Comparison of ENCODE assay signal across 35 cellular contexts in genomic region chr1:159712080-159712479, GRCh38. TPM values are rescaled to one million over a fixed set of nuclear protein-coding genes. Genes with fewer than 3 reads are reported as not detected.
"Had no signal": no experiment of that assay in that cellular context is flagged by ENCODE, and none has a peak within 500 bp of the region (broad histone marks: within the 10 kb centered on the region; RNA-seq: fewer than 3 reads in every experiment).

No MANE protein-coding gene starts in this region.

- ATAC-seq: activated T-cell treated with anti-CD3 and anti-CD28 coated beads, Interleukin-2, amount 50 U/mL, for 4 hours; activated T-helper 17 cell treated with anti-CD3 and anti-CD28 coated beads, Interleukin-2, amount 50 U/mL, for 72 hours; effector memory CD8-positive, alpha-beta T cell; foreskin keratinocyte; gastrocnemius medialis; T-helper 17 cell; WTC11 had no signal

- H3K27ac ChIP-seq: esophagus muscularis mucosa, foreskin keratinocyte, gastrocnemius medialis, VCaP had no signal

- H3K36me3 ChIP-seq: esophagus muscularis mucosa, gastrocnemius medialis had no signal

- FAIRE-seq: astrocyte, colon had no signal

- DNase-seq: activated CD4-positive, alpha-beta memory T cell treated with anti-CD3 and anti-CD28 coated beads, Interleukin-2, amount 10 ng/mL, durations not matched to agents 7 days and 5 days; activated CD4-positive, alpha-beta T cell treated with anti-CD3 and anti-CD28 coated beads for 1 hour; activated CD4-positive, alpha-beta T cell treated with anti-CD3 and anti-CD28 coated beads for 4 hours; activated CD4-positive, alpha-beta T cell treated with anti-CD3 and anti-CD28 coated beads, Interleukin-2, amount 10 ng/mL, durations not matched to agents 7 days and 5 days; activated CD4-positive, alpha-beta T cell treated with anti-CD3 and anti-CD28 coated beads, Interleukin-2, amount 50 U/mL, for 4 hours; activated CD8-positive, alpha-beta memory T cell treated with anti-CD3 and anti-CD28 coated beads, Interleukin-2, amount 50 U/mL, for 48 hours; activated effector memory CD4-positive, alpha-beta T cell treated with Interleukin-2 at 50 U/mL for 16 hours; activated gamma-delta T cell treated with Interleukin-2 at 50 U/mL for 16 hours; activated naive CD4-positive, alpha-beta T cell treated with anti-CD3 and anti-CD28 coated beads, Interleukin-2, amount 50 U/mL, for 16 hours; activated naive CD4-positive, alpha-beta T cell treated with Interleukin-2 at 50 U/mL for 16 hours; activated T-cell treated with anti-CD3 and anti-CD28 coated beads for 4 hours; activated T-cell treated with anti-CD3 and anti-CD28 coated beads, Interleukin-2, amount 50 U/mL, for 4 hours; amniotic stem cell; anterior cingulate cortex; caudate nucleus; cortex of kidney; dermis blood vessel endothelial cell; effector CD4-positive, alpha-beta T cell; effector memory CD8-positive, alpha-beta T cell; erythroblast; foreskin keratinocyte; gastrocnemius medialis; glutamatergic neuron; T-helper 1 cell; T-helper 17 cell; T1000 had no signal

- H3K4me3 Mint-ChIP-seq: activated CD4-positive, alpha-beta memory T cell treated with anti-CD3 and anti-CD28 coated beads, Interleukin-2, amount 10 ng/mL, durations not matched to agents 7 days and 5 days; activated CD4-positive, alpha-beta T cell treated with anti-CD3 and anti-CD28 coated beads, Interleukin-2, amount 10 ng/mL, durations not matched to agents 7 days and 5 days; activated naive CD8-positive, alpha-beta T cell; activated T-cell treated with anti-CD3 and anti-CD28 coated beads, Interleukin-2, amount 50 U/mL, for 4 hours; activated T-helper 17 cell treated with anti-CD3 and anti-CD28 coated beads, Interleukin-2, amount 50 U/mL, for 72 hours; effector memory CD8-positive, alpha-beta T cell; T-helper 17 cell; T-helper 2 cell treated with Interferon-gamma antibody and Interleukin-4, amounts not matched to agents 5 μg/mL and 100 μg/mL, for 36 hours; WTC11 had no signal

- H3K36me3 Mint-ChIP-seq: activated naive CD8-positive, alpha-beta T cell had no signal

- H3K4me1 Mint-ChIP-seq: activated CD4-positive, alpha-beta memory T cell treated with anti-CD3 and anti-CD28 coated beads, Interleukin-2, amount 10 ng/mL, durations not matched to agents 7 days and 5 days; activated CD4-positive, alpha-beta T cell treated with anti-CD3 and anti-CD28 coated beads, Interleukin-2, amount 10 ng/mL, durations not matched to agents 7 days and 5 days; activated T-helper 17 cell treated with anti-CD3 and anti-CD28 coated beads, Interleukin-2, amount 50 U/mL, for 72 hours; T-helper 17 cell; WTC11 had no signal

- H3K9me3 ChIP-seq: esophagus muscularis mucosa, gastrocnemius medialis had no signal

- H3K27me3 ChIP-seq: esophagus muscularis mucosa, foreskin keratinocyte, gastrocnemius medialis had no signal

- H3K27ac Mint-ChIP-seq: activated CD4-positive, alpha-beta memory T cell treated with anti-CD3 and anti-CD28 coated beads, Interleukin-2, amount 10 ng/mL, durations not matched to agents 7 days and 5 days; activated CD4-positive, alpha-beta T cell treated with anti-CD3 and anti-CD28 coated beads, Interleukin-2, amount 10 ng/mL, durations not matched to agents 7 days and 5 days; activated naive CD8-positive, alpha-beta T cell; activated T-helper 17 cell treated with anti-CD3 and anti-CD28 coated beads, Interleukin-2, amount 50 U/mL, for 72 hours; effector memory CD8-positive, alpha-beta T cell; T-helper 17 cell; T-helper 2 cell treated with Interferon-gamma antibody and Interleukin-4, amounts not matched to agents 5 μg/mL and 100 μg/mL, for 36 hours; WTC11 had no signal

- H3K4me3 ChIP-seq: esophagus muscularis mucosa, gastrocnemius medialis had no signal

- H3K9me3 Mint-ChIP-seq: activated CD4-positive, alpha-beta memory T cell treated with anti-CD3 and anti-CD28 coated beads, Interleukin-2, amount 10 ng/mL, durations not matched to agents 7 days and 5 days; activated CD4-positive, alpha-beta T cell treated with anti-CD3 and anti-CD28 coated beads, Interleukin-2, amount 10 ng/mL, durations not matched to agents 7 days and 5 days; activated T-cell treated with anti-CD3 and anti-CD28 coated beads, Interleukin-2, amount 50 U/mL, for 4 hours; effector memory CD8-positive, alpha-beta T cell; T-helper 2 cell treated with Interferon-gamma antibody and Interleukin-4, amounts not matched to agents 5 μg/mL and 100 μg/mL, for 36 hours had no signal

- H3K4me1 ChIP-seq: esophagus muscularis mucosa, foreskin keratinocyte, gastrocnemius medialis had no signal

RNA-seq across cellular contexts. Expression of gene CRP, which starts 2.3 kb away (rescaled TPM):
- total RNA-seq: activated CD4-positive, alpha-beta memory T cell treated with anti-CD3 and anti-CD28 coated beads, Interleukin-2, amount 10 ng/mL, durations not matched to agents 7 days and 5 days; activated CD4-positive, alpha-beta T cell treated with anti-CD3 and anti-CD28 coated beads, Interleukin-2, amount 10 ng/mL, durations not matched to agents 7 days and 5 days; activated T-helper 17 cell treated with anti-CD3 and anti-CD28 coated beads, Interleukin-2, amount 50 U/mL, for 72 hours; astrocyte; chondrocyte; dermis blood vessel endothelial cell; foreskin keratinocyte; T-helper 17 cell had no signal
- polyA plus RNA-seq: foreskin keratinocyte had no signal
